In genomic region chr4:108417923-108418322, GRCh38 we compare ENCODE assay signal across 34 cellular contexts.
DNase-seq lines count a peak whose midpoint lies in the region; ATAC-seq and TF ChIP-seq lines count a peak whose summit lies in the region.
"Had no signal": no experiment of that assay in that cellular context is flagged by ENCODE, and none has a peak within 500 bp of the region (broad histone marks: within the 10 kb centered on the region; RNA-seq: fewer than 3 reads in every experiment).

No MANE protein-coding gene starts in this region.

- peak overlapping the region; percentile 3; the same call in 1 of the 2 replicates for H3K27ac ChIP-seq in DND-41 (ENCODE audit: low read length)
- H3K27ac ChIP-seq: BLaER1 treated with 17β-estradiol and CSF1 and Interleukin-3, amounts not matched to agents 10 nM and 100 nM; colonic mucosa; heart right ventricle; HL-60; lower lobe of right lung; pancreas had no signal

- no peaks in the 10 kb centered on the region for H3K27me3 ChIP-seq in DND-41 (ENCODE audit: insufficient read depth, low read length, poor library complexity)
- H3K27me3 ChIP-seq: BLaER1 treated with 17β-estradiol and CSF1 and Interleukin-3, amounts not matched to agents 10 nM and 100 nM; colonic mucosa; heart right ventricle; pancreas had no signal

- no peak overlapping the region for H3K4me2 ChIP-seq in DND-41 (ENCODE audit: insufficient read depth, low read length)

- H3K27me3 Mint-ChIP-seq in progenitor cell of endocrine pancreas, result no peaks in the 10 kb centered on the region
- H3K27me3 Mint-ChIP-seq: activated CD4-positive, alpha-beta T cell treated with anti-CD3 and anti-CD28 coated beads for 36 hours; brain; type B pancreatic cell had no signal

- H2AFZ ChIP-seq in DND-41 (ENCODE audit: low read depth, low read length), result no peak overlapping the region; the same call in 1 of the 2 replicates

- H4K20me1 ChIP-seq in DND-41 (ENCODE audit: insufficient read depth, low read length), result no peaks in the 10 kb centered on the region
- H4K20me1 ChIP-seq: BLaER1 treated with 17β-estradiol and CSF1 and Interleukin-3, amounts not matched to agents 10 nM and 100 nM had no signal

- in situ Hi-C loops in astrocyte of the spinal cord (cut with HindIII; ENCODE audit: low sequenced_read_pairs), result no loop called here

- no peak overlapping the region for H3K9ac ChIP-seq in DND-41 (ENCODE audit: low read depth, low read length)
- H3K9ac ChIP-seq: BLaER1 treated with 17β-estradiol and CSF1 and Interleukin-3, amounts not matched to agents 10 nM and 100 nM had no signal

- H3K36me3 Mint-ChIP-seq in progenitor cell of endocrine pancreas (ENCODE audit: insufficient read depth), result no peaks in the 10 kb centered on the region
- H3K36me3 Mint-ChIP-seq: brain; stimulated activated effector memory CD8-positive, alpha-beta T cell treated with anti-CD3 and anti-CD28 coated beads, Interleukin-12 subunit alpha, Interleukin-12 subunit beta, amount 100 ng/mL, for 72 hours had no signal

- no peak for DNase-seq in DND-41
- peak; percentile 8 for DNase-seq in M059J (ENCODE audit: low read depth)
- peak; percentile 88 for DNase-seq in astrocyte of the spinal cord (ENCODE audit: low read depth, low spot score)
- peak; percentile 23 for DNase-seq in myocyte (ENCODE audit: low read depth)
- DNase-seq in SIG-M5 (lab: John Stamatoyannopoulos, UW), result no peak
- DNase-seq in progenitor cell of endocrine pancreas (ENCODE audit: low spot score, unreplicated experiment), result no peak
- DNase-seq: activated CD4-positive, alpha-beta T cell treated with anti-CD3 and anti-CD28 coated beads for 36 hours; activated gamma-delta T cell treated with Interleukin-2 at 50 U/mL for 16 hours; activated T-cell treated with anti-CD3 and anti-CD28 coated beads, Interleukin-2, amount 50 U/mL, for 1 hour; colonic mucosa; COR-L47; DMS79; effector memory CD4-positive, alpha-beta T cell; erythroblast; GOT3; heart right ventricle; kidney glomerular epithelial cell; lower lobe of right lung; NCI-H1092; NCI-H187; NCI-H526; pancreas; right cardiac atrium; RPMI8226; stimulated activated CD4-positive, alpha-beta T cell treated with anti-CD3 and anti-CD28 coated beads, Interleukin-12 subunit alpha, Interleukin-12 subunit beta, amount 100 ng/mL, for 4 hours; stimulated activated CD4-positive, alpha-beta T cell treated with anti-CD3 and anti-CD28 coated beads, Interleukin-4, amount 100 ng/mL, for 24 hours had no signal

- no peak overlapping the region for H3K27ac Mint-ChIP-seq in progenitor cell of endocrine pancreas
- H3K27ac Mint-ChIP-seq: activated CD4-positive, alpha-beta T cell treated with anti-CD3 and anti-CD28 coated beads for 36 hours; brain; nephron; stimulated activated effector memory CD8-positive, alpha-beta T cell treated with anti-CD3 and anti-CD28 coated beads, Interleukin-12 subunit alpha, Interleukin-12 subunit beta, amount 100 ng/mL, for 72 hours; type B pancreatic cell had no signal

- no peak overlapping the region for H3K4me3 ChIP-seq in DND-41 (ENCODE audit: low read depth in 1 of 2, low read length in 2 of 2)
- H3K4me3 ChIP-seq in astrocyte of the spinal cord (ENCODE audit: low read depth, low read length), result no peak overlapping the region
- H3K4me3 ChIP-seq: BLaER1 treated with 17β-estradiol and CSF1 and Interleukin-3, amounts not matched to agents 10 nM and 100 nM; colonic mucosa; heart right ventricle; lower lobe of right lung; pancreas had no signal

- peaks cover 9% of the 10 kb centered on the region for H3K9me3 Mint-ChIP-seq in progenitor cell of endocrine pancreas (ENCODE audit: low read depth)

- no peaks in the 10 kb centered on the region for H3K36me3 ChIP-seq in DND-41 (ENCODE audit: insufficient read depth, low read length)
- H3K36me3 ChIP-seq: BLaER1 treated with 17β-estradiol and CSF1 and Interleukin-3, amounts not matched to agents 10 nM and 100 nM; colonic mucosa; heart right ventricle; lower lobe of right lung; pancreas had no signal

- H3K9me3 ChIP-seq in DND-41 (ENCODE audit: insufficient read depth, low read length, severe bottlenecking), result no peaks in the 10 kb centered on the region
- H3K9me3 ChIP-seq: colonic mucosa, lower lobe of right lung, pancreas had no signal

- no peak overlapping the region for H3K4me3 Mint-ChIP-seq in progenitor cell of endocrine pancreas (ENCODE audit: low read depth)
- H3K4me3 Mint-ChIP-seq: activated CD4-positive, alpha-beta T cell treated with anti-CD3 and anti-CD28 coated beads for 36 hours; brain; nephron; stimulated activated effector memory CD8-positive, alpha-beta T cell treated with anti-CD3 and anti-CD28 coated beads, Interleukin-12 subunit alpha, Interleukin-12 subunit beta, amount 100 ng/mL, for 72 hours; type B pancreatic cell had no signal

- no peaks in the 10 kb centered on the region for H3K79me2 ChIP-seq in DND-41 (ENCODE audit: insufficient read depth, low read length)

- peaks cover 15% of the 10 kb centered on the region for H3K4me1 ChIP-seq in DND-41 (ENCODE audit: insufficient read depth, low read length)
- H3K4me1 ChIP-seq: colonic mucosa, heart right ventricle, lower lobe of right lung, pancreas had no signal

- no peak for ATAC-seq in DND-41 (ENCODE audit: insufficient read depth, low read depth)
- no peak for ATAC-seq in HG03039 (IDR thresholded peaks at IDR 0.05; ENCODE audit: unreplicated experiment)
- ATAC-seq in GM19023 (IDR thresholded peaks at IDR 0.05; ENCODE audit: unreplicated experiment), result no peak
- ATAC-seq: activated CD4-positive, alpha-beta T cell treated with anti-CD3 and anti-CD28 coated beads for 36 hours; heart right ventricle; lower lobe of right lung; pancreas; right cardiac atrium; stimulated activated effector memory CD8-positive, alpha-beta T cell treated with anti-CD3 and anti-CD28 coated beads, Interleukin-12 subunit alpha, Interleukin-12 subunit beta, amount 100 ng/mL, for 72 hours had no signal

- TF ChIP-seq CTCF in DND-41 (IDR thresholded peaks at IDR 0.05; ENCODE audit: borderline replicate concordance, extremely low read depth, low read length, poor library complexity, severe bottlenecking) (no peak), astrocyte of the spinal cord (IDR thresholded peaks at IDR 0.05; ENCODE audit: low read depth, low read length) (no peak), progenitor cell of endocrine pancreas (IDR thresholded peaks at IDR 0.05; ENCODE audit: unreplicated experiment) (no peak)

- no peaks in the 10 kb centered on the region for H3K4me1 Mint-ChIP-seq in progenitor cell of endocrine pancreas (ENCODE audit: low read depth)
- H3K4me1 Mint-ChIP-seq: brain; nephron; stimulated activated effector memory CD8-positive, alpha-beta T cell treated with anti-CD3 and anti-CD28 coated beads, Interleukin-12 subunit alpha, Interleukin-12 subunit beta, amount 100 ng/mL, for 72 hours had no signal

Comparison
In these comparisons a context has a peak if more than half of its experiments do, and no peak if none do; other contexts are left out.
1. DNase-seq: peak in M059J (single experiment), astrocyte of the spinal cord (single experiment) and myocyte (single experiment); none in DND-41 (single experiment), SIG-M5 (single experiment) and progenitor cell of endocrine pancreas (single experiment).